Comparison of ENCODE assay signal across 9 cellular contexts in the genomic region with DNA sequence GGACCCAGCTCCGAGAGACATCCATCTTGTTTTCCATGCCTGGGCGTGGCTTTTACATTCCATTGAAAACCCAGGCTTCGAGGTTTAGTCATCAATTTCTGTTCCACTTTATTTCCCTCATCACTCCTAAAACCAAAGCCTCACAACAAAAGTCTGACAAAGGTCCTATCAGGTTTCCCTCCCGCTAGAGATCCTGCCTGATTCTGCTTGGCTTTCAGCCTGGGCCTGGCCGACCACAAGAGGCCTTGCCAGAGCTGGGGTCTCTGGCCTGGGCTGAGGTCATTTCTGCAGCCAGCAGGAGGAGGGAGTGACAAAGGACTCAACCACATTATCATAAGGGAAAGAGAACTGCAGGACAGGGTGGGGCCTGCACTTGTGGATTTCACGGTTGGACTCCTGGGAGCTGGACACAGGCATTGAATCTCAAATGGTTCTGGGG.
DNase-seq lines count a peak whose midpoint lies in the region; ATAC-seq and TF ChIP-seq lines count a peak whose summit lies in the region.
"Had no signal": no experiment of that assay in that cellular context is flagged by ENCODE, and none has a peak within 500 bp of the region (broad histone marks: within the 10 kb centered on the region; RNA-seq: fewer than 3 reads in every experiment).

No MANE protein-coding gene starts in this region.

- H3K4me3 ChIP-seq in HCT116 (replicated peaks in 1 of 2; ENCODE audit: low read depth in 1 of 2, low read length in 2 of 2) (no peak overlapping the region), ascending aorta (no peak overlapping the region), subcutaneous abdominal adipose tissue (ENCODE audit: low read depth in 1 of 5, low read length in 5 of 5) (no peak overlapping the region), A673 (ENCODE audit: low read depth, low read length, poor library complexity, severe bottlenecking) (no peak overlapping the region)
- H3K4me3 ChIP-seq: adrenal gland had no signal

- H3K79me2 ChIP-seq in HCT116 (ENCODE audit: insufficient read depth, low read length): no peaks in the 10 kb centered on the region

- H3K9me2 ChIP-seq in HCT116 (ENCODE audit: insufficient read depth): no peaks in the 10 kb centered on the region

- peak overlapping the region; percentile 65 for H3K4me2 ChIP-seq in HCT116 (ENCODE audit: low read length)

- H3K27ac ChIP-seq in HCT116 (ENCODE audit: low read depth, low read length): no peak overlapping the region
- H3K27ac ChIP-seq in ascending aorta: peak overlapping the region; percentile 85 to 86
- H3K27ac ChIP-seq in subcutaneous abdominal adipose tissue (ENCODE audit: low read depth, low read length): peak overlapping the region; percentile 88
- H3K27ac ChIP-seq in A673 (ENCODE audit: low read depth, low read length, poor library complexity, severe bottlenecking): no peak overlapping the region

- H3K9ac ChIP-seq in HCT116 (ENCODE audit: low read length) (no peak overlapping the region), subcutaneous abdominal adipose tissue (ENCODE audit: low read length in 5 of 5) (no peak overlapping the region)

- DNase-seq in HCT116 (ENCODE audit: low read depth, low spot score) (peak; percentile 19), ascending aorta (ENCODE audit: low spot score in 2 of 2) (no peak), glomerular visceral epithelial cell (ENCODE audit: extremely low spot score) (peak; percentile 100), NCI-H446 treated with DMSO at 0.1 percent for 48 hours (lab: John Stamatoyannopoulos, UW) (no peak), NCI-H2171 (lab: John Stamatoyannopoulos, UW) (no peak), A673 (ENCODE audit: low spot score) (no peak)
- DNase-seq: adrenal gland had no signal

- POLR2A ChIA-PET in HCT116 (lab: Charles Lee): interaction anchor here (1.5 kb wide), 1 partner anchor 240 kb away, joined by 3 read pairs; a partner anchor contains a TSS
- POLR2A ChIA-PET in A673 (lab: Charles Lee; ENCODE audit: low non-redundant PET): no interaction called here

- ATAC-seq in HCT116 (peak; percentile 20), GM21447 (IDR thresholded peaks at IDR 0.05; ENCODE audit: unreplicated experiment) (no peak)

- H3K4me1 ChIP-seq in HCT116 (ENCODE audit: control insufficient read depth in 1 of 2, insufficient read depth in 2 of 2, low read length in 2 of 2): peaks cover 17 to 31% of the 10 kb centered on the region in 2 experiments
- H3K4me1 ChIP-seq in ascending aorta: peaks cover 15 to 35% of the 10 kb centered on the region in 2 donors
- H3K4me1 ChIP-seq in subcutaneous abdominal adipose tissue (ENCODE audit: control insufficient read depth in 5 of 5, insufficient read depth in 5 of 5, low read length in 5 of 5): peaks cover 11 to 40% (median 35%) of the 10 kb centered on the region in 5 donors
- no peaks in the 10 kb centered on the region for H3K4me1 ChIP-seq in A673 (ENCODE audit: insufficient read depth, low read length, poor library complexity, severe bottlenecking)

- no peak for TF ChIP-seq POLR2A in HCT116 (IDR thresholded peaks at IDR 0.05; ENCODE audit: borderline replicate concordance, extremely low read depth, insufficient read depth, insufficient read length)

- TF ChIP-seq CTCF in HCT116 (IDR thresholded peaks at IDR 0.05 in 2 of 3, conservative IDR thresholded peaks at IDR 0.05 in 1 of 3; ENCODE audit: borderline replicate concordance in 1 of 3, insufficient read depth in 1 of 3, low read depth in 2 of 3, low read length in 2 of 3) (no peak), ascending aorta (IDR thresholded peaks at IDR 0.05) (no peak), A673 (conservative IDR thresholded peaks at IDR 0.05; ENCODE audit: low read depth, low read length) (no peak)

- RAD21 ChIA-PET in HCT116 (lab: Charles Lee; ENCODE audit: low non-redundant PET in 1 of 2, low total read pairs in 2 of 2, uncharacterized antibody in 2 of 2, unreplicated experiment in 2 of 2): no interaction called here

- intact Hi-C loops in HCT116 (cut with micrococcal nuclease) (no loop called here), ascending aorta (cut with DNase I) (loop anchor here (5.0 kb wide), 1 partner anchor 184 kb away; no protein-coding TSS in a partner anchor), A673 (cut with micrococcal nuclease; ENCODE audit: unreplicated experiment) (no loop called here)

- CTCF ChIA-PET in HCT116 (lab: Charles Lee) (interaction anchor here (1.2 kb wide), 1 partner anchor 129 kb away, joined by 5 read pairs; no protein-coding TSS in a partner anchor), A673 (lab: Charles Lee) (no interaction called here)

- TF ChIP-seq RAD21 in HCT116 (IDR thresholded peaks at IDR 0.05; ENCODE audit: low read depth): no peak

- no peak overlapping the region for H2AFZ ChIP-seq in HCT116 (ENCODE audit: low read depth, low read length, poor library complexity, severe bottlenecking)

- H4K20me1 ChIP-seq in HCT116 (ENCODE audit: insufficient read depth): no peaks in the 10 kb centered on the region

- H3K36me3 ChIP-seq in HCT116 (ENCODE audit: control insufficient read depth in 1 of 2, insufficient read depth in 2 of 2, low read length in 2 of 2): no peaks in the 10 kb centered on the region
- no peaks in the 10 kb centered on the region for H3K36me3 ChIP-seq in ascending aorta
- H3K36me3 ChIP-seq in subcutaneous abdominal adipose tissue (ENCODE audit: control insufficient read depth in 5 of 5, insufficient read depth in 5 of 5, low read length in 5 of 5): peaks cover 0 to 16% (median 3%) of the 10 kb centered on the region in 5 donors
- H3K36me3 ChIP-seq in A673 (ENCODE audit: insufficient read depth, low read length, poor library complexity, severe bottlenecking): no peaks in the 10 kb centered on the region
- H3K36me3 ChIP-seq: adrenal gland had no signal

- BruUV-seq in HCT116 (replicated peaks; lab: Mats Ljungman, UMichigan): no TSS peak
- no TSS peak for BruUV-seq in A673 (replicated peaks; lab: Mats Ljungman, UMichigan)

- peaks cover 71% of the 10 kb centered on the region for H3K27me3 ChIP-seq in HCT116 (ENCODE audit: insufficient read depth, low read length)
- no peaks in the 10 kb centered on the region for H3K27me3 ChIP-seq in ascending aorta
- H3K27me3 ChIP-seq in subcutaneous abdominal adipose tissue (ENCODE audit: control insufficient read depth in 5 of 5, insufficient read depth in 4 of 5, low read length in 5 of 5): no peaks in the 10 kb centered on the region
- H3K27me3 ChIP-seq in A673 (replicated peaks; ENCODE audit: insufficient read depth, low read depth, low read length, poor library complexity): peaks cover 8% of the 10 kb centered on the region
- H3K27me3 ChIP-seq: adrenal gland had no signal

- no peaks in the 10 kb centered on the region for H3K9me3 ChIP-seq in HCT116 (ENCODE audit: control insufficient read depth in 1 of 2, insufficient read depth in 1 of 2, low read depth in 1 of 2, low read length in 2 of 2)
- no peaks in the 10 kb centered on the region for H3K9me3 ChIP-seq in ascending aorta
- H3K9me3 ChIP-seq in subcutaneous abdominal adipose tissue (ENCODE audit: control insufficient read depth in 5 of 5, low read length in 5 of 5): peaks cover 0 to 4% (median 0%) of the 10 kb centered on the region in 5 donors
- H3K9me3 ChIP-seq in A673 (ENCODE audit: low read depth, low read length, poor library complexity, severe bottlenecking): no peaks in the 10 kb centered on the region
- H3K9me3 ChIP-seq: adrenal gland had no signal

TF ChIP-seq in HCT116, 20 proteins besides CTCF, POLR2A, EP300 and RAD21:
- no peak for TF ChIP-seq POLR2AphosphoS5 (IDR thresholded peaks at IDR 0.05; ENCODE audit: low read depth, low read length)
- TF ChIP-seq TCF7L2 (IDR thresholded peaks at IDR 0.05; ENCODE audit: borderline replicate concordance, extremely low read depth, insufficient read depth, insufficient read length): no peak
- TF ChIP-seq, protein P1, sequence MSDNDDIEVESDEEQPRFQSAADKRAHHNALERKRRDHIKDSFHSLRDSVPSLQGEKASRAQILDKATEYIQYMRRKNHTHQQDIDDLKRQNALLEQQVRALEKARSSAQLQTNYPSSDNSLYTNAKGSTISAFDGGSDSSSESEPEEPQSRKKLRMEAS (IDR thresholded peaks at IDR 0.05): 0 out of 2 replicates have a peak, but pooled peaks have one; percentile 14
- no peak for TF ChIP-seq EZH2phosphoT487 (IDR thresholded peaks at IDR 0.05; ENCODE audit: borderline replicate concordance)

Comparison
In these comparisons a context has a peak if more than half of its experiments do, and no peak if none do; other contexts are left out.
1. DNase-seq: peak in HCT116 (single experiment) and glomerular visceral epithelial cell (single experiment); none in ascending aorta (0 of 2), NCI-H446 treated with DMSO at 0.1 percent for 48 hours (single experiment), NCI-H2171 (single experiment) and A673 (single experiment).
2. H3K27ac ChIP-seq: peak in ascending aorta (2 of 2) and subcutaneous abdominal adipose tissue (single experiment); none in HCT116 (single experiment) and A673 (single experiment).